In the genomic region with DNA sequence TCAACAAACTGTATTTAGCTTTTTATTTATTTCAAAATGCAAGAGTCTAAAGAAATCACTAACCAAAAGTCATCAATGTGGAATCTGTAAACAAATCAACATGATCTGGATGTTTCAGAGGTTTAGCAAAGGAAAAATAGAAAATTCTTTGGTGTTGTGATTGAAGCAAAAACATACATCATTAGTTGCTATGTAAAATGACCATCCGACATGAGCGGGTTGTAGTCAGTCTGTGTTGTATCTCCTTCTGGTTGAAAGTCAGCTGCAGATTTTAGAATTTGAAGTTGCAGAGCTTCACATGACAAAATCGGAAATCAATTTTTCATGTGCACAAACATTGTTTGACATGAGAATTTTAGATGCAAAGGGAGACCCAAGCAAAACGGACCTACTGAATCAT, we compare ENCODE assay signal across 22 cellular contexts.
DNase-seq lines count a peak whose midpoint lies in the region; ATAC-seq, FAIRE-seq and TF ChIP-seq lines count a peak whose summit lies in the region.
"Had no signal": no experiment of that assay in that cellular context is flagged by ENCODE, and none has a peak within 500 bp of the region (broad histone marks: within the 10 kb centered on the region; RNA-seq: fewer than 3 reads in every experiment).

No MANE protein-coding gene starts in this region.

- WGBS in A549 (ENCODE audit: missing lambda C conversion rate) = 88% methylated on average over 4 of the region's 4 CpGs
- 91% methylated on average over 4 of the region's 4 CpGs for whole genome bisulfite sequencing in esophagus muscularis mucosa

- no peaks in the 10 kb centered on the region for H3K27me3 ChIP-seq in esophagus muscularis mucosa
- H3K27me3 ChIP-seq: BE2C; BLaER1 treated with 17β-estradiol and CSF1 and Interleukin-3, amounts not matched to agents 10 nM and 100 nM had no signal

- no peak for FAIRE-seq in A549 (lab: Jason Lieb, UNC)
- FAIRE-seq: A204.1, G401.6, GM12892 had no signal

- ATAC-seq in A549 (no peak), GM19328 (IDR thresholded peaks at IDR 0.05; ENCODE audit: unreplicated experiment) (no peak)
- ATAC-seq: GM23338, HCT116 had no signal

- no peak overlapping the region for H3K4me3 ChIP-seq in A549
- no peak overlapping the region for H3K4me3 ChIP-seq in esophagus muscularis mucosa
- H3K4me3 ChIP-seq: BLaER1 treated with 17β-estradiol and CSF1 and Interleukin-3, amounts not matched to agents 10 nM and 100 nM; GM23338 had no signal

- intact Hi-C loops in esophagus muscularis mucosa (cut with DNase I) = no loop called here

- no peaks in the 10 kb centered on the region for H3K9me3 ChIP-seq in A549
- no peaks in the 10 kb centered on the region for H3K9me3 ChIP-seq in esophagus muscularis mucosa
- H3K9me3 ChIP-seq: BE2C had no signal

- H3K4me1 ChIP-seq in A549 = peaks cover 82% of the 10 kb centered on the region
- peaks cover 29 to 37% (median 29%) of the 10 kb centered on the region in 4 donors for H3K4me1 ChIP-seq in esophagus muscularis mucosa
- H3K4me1 ChIP-seq: BE2C; BLaER1 treated with 17β-estradiol and CSF1 and Interleukin-3, amounts not matched to agents 10 nM and 100 nM had no signal

- no peak for TF ChIP-seq RAD21 in A549 (conservative IDR thresholded peaks at IDR 0.05 in 1 of 2, IDR thresholded peaks at IDR 0.05 in 1 of 2)

- POLR2A ChIA-PET in A549 (lab: Yijun Ruan, JAX) = no interaction called here

- TF ChIP-seq CTCF in 22Rv1 (IDR thresholded peaks at IDR 0.05) (no peak), A549 (IDR thresholded peaks at IDR 0.05) (no peak), esophagus muscularis mucosa (IDR thresholded peaks at IDR 0.05) (no peak)

- no peak for TF ChIP-seq POLR2A in A549 (IDR thresholded peaks at IDR 0.05; ENCODE audit: low read length)
- TF ChIP-seq POLR2A in esophagus muscularis mucosa (IDR thresholded peaks at IDR 0.05; ENCODE audit: low read depth) = no peak

- TF ChIP-seq EP300 in A549 (IDR thresholded peaks at IDR 0.05) = no peak
- TF ChIP-seq EP300 in esophagus muscularis mucosa (IDR thresholded peaks at IDR 0.05) = no peak

- peaks cover 0 to 5% (median 0%) of the 10 kb centered on the region in 4 donors for H3K36me3 ChIP-seq in esophagus muscularis mucosa
- H3K36me3 ChIP-seq: BE2C had no signal

- in situ Hi-C loops in SK-MEL-5 (cut with HindIII; ENCODE audit: low pct_unique_long_range_greater_than_20kb, low sequenced_read_pairs) = no loop called here

- H3K4me2 ChIP-seq in A549 = no peak overlapping the region
- H3K4me2 ChIP-seq: BLaER1 treated with 17β-estradiol and CSF1 and Interleukin-3, amounts not matched to agents 10 nM and 100 nM; GM23338 had no signal

- H3K27ac ChIP-seq in 22Rv1 = peak overlapping the region; percentile 98
- no peak overlapping the region; a peak in 1 of 6 replicates for H3K27ac ChIP-seq in A549
- no peak overlapping the region for H3K27ac ChIP-seq in esophagus muscularis mucosa (replicated peaks in 1 of 4)
- H3K27ac ChIP-seq: BLaER1 treated with 17β-estradiol and CSF1 and Interleukin-3, amounts not matched to agents 10 nM and 100 nM had no signal

- CTCF ChIA-PET in A549 (lab: Yijun Ruan, JAX) = interaction anchor here (0.7 kb wide), 1 partner anchor 19 kb away, joined by 3 read pairs; no protein-coding TSS in a partner anchor

- no peak for DNase-seq in A549 (ENCODE audit: low read depth in 1 of 2, low spot score in 1 of 2)
- DNase-seq in SK-MEL-5 (ENCODE audit: low read depth, low spot score) = peak; percentile 6
- peak; percentile 1 for DNase-seq in esophagus muscularis mucosa (ENCODE audit: extremely low spot score)
- DNase-seq in DMS 273 treated with DMSO at 0.1 percent for 48 hours (lab: John Stamatoyannopoulos, UW) = no peak
- no peak for DNase-seq in NCI-H524 (lab: John Stamatoyannopoulos, UW)
- DNase-seq in retina = no peak
- DNase-seq: ACHN; AML-193; BE2C; CD4-positive, alpha-beta T cell; CD8-positive, alpha-beta memory T cell; DMS153; DND-41; H9 had no signal

TF ChIP-seq in A549, 52 proteins besides CTCF, POLR2A, EP300 and RAD21:
- TF ChIP-seq KDM1A (IDR thresholded peaks at IDR 0.05; ENCODE audit: low read depth) = no peak
- peak; percentile 78 for TF ChIP-seq RFX5 (IDR thresholded peaks at IDR 0.05)

Comparison
In these comparisons a context has a peak if more than half of its experiments do, and no peak if none do; other contexts are left out.
1. DNase-seq: peak in SK-MEL-5 (single experiment) and esophagus muscularis mucosa (single experiment); none in A549 (0 of 2), DMS 273 treated with DMSO at 0.1 percent for 48 hours (single experiment), NCI-H524 (0 of 2) and retina (single experiment).